ENCODE assay signal across 35 cellular contexts in genomic region chr11:5488798-5489399, GRCh38. TPM values are rescaled to one million over a fixed set of nuclear protein-coding genes. Genes with fewer than 3 reads are reported as not detected.
"Had no signal": no experiment of that assay in that cellular context is flagged by ENCODE, and none has a peak within 500 bp of the region (broad histone marks: within the 10 kb centered on the region; RNA-seq: fewer than 3 reads in every experiment).

No MANE protein-coding gene starts in this region.

- H3K9me3 ChIP-seq: left lung, lower lobe of right lung, ovary, right atrium auricular region, right lobe of liver, stomach, testis, thyroid gland, transverse colon, upper lobe of left lung, vagina had no signal

- H3K27me3 Mint-ChIP-seq: progenitor cell of endocrine pancreas had no signal

- DNase-seq: hypothalamus; immature natural killer cell; kidney; left colon; left lung; lower lobe of right lung; mammary epithelial cell; natural killer cell; nephron progenitor cell; ovary; right lobe of liver; stimulated activated CD4-positive, alpha-beta T cell treated with anti-CD3 and anti-CD28 coated beads, Interleukin-1b, Interleukin-23, amount 100 ng/mL, for 48 hours; stimulated activated CD4-positive, alpha-beta T cell treated with anti-CD3 and anti-CD28 coated beads, Interleukin-2, amount 100 ng/mL, for 48 hours; stimulated activated CD4-positive, alpha-beta T cell treated with anti-CD3 and anti-CD28 coated beads, Interleukin-4, amount 100 ng/mL, for 4 hours; stimulated activated CD8-positive, alpha-beta memory T cell treated with anti-CD3 and anti-CD28 coated beads, Interleukin-4, amount 100 ng/mL, for 48 hours; stimulated activated naive B cell treated with anti-CD40 and anti-IgM and Interleukin-4, amounts not matched to agents 10 μg/mL and 1 μg/mL and 100 μg/mL, for 72 hours; stimulated activated naive CD8-positive, alpha-beta T cell treated with anti-CD3 and anti-CD28 coated beads, Interleukin-15, Interleukin-2, amounts not matched to agents 100 U/mL and 50 U/mL, for 24 hours; stomach; testis; thyroid gland; transverse colon; upper lobe of left lung had no signal

- H3K9ac ChIP-seq: neural progenitor cell had no signal

- H3K36me3 ChIP-seq: left lung, lower lobe of right lung, neural progenitor cell, ovary, right atrium auricular region, right lobe of liver, stomach, thyroid gland, transverse colon, upper lobe of left lung, vagina had no signal

- H3K4me3 Mint-ChIP-seq: immature natural killer cell; natural killer cell; nephron progenitor cell; neural progenitor cell; stimulated activated naive B cell treated with anti-CD40 and anti-IgM and Interleukin-4, amounts not matched to agents 10 μg/mL and 1 μg/mL and 100 μg/mL, for 72 hours had no signal

- H3K27me3 ChIP-seq: left lung, neural progenitor cell, ovary, right atrium auricular region, right lobe of liver, stomach, testis, thyroid gland, transverse colon, upper lobe of left lung, vagina had no signal

- H3K9me3 Mint-ChIP-seq: natural killer cell; neural progenitor cell; stimulated activated naive B cell treated with anti-CD40 and anti-IgM and Interleukin-4, amounts not matched to agents 10 μg/mL and 1 μg/mL and 100 μg/mL, for 72 hours had no signal

- ATAC-seq: left colon; left lung; lower lobe of right lung; natural killer cell; right lobe of liver; stimulated activated naive B cell treated with anti-CD40 and anti-IgM and Interleukin-4, amounts not matched to agents 10 μg/mL and 1 μg/mL and 100 μg/mL, for 72 hours; stimulated activated naive CD8-positive, alpha-beta T cell treated with anti-CD3 and anti-CD28 coated beads, Interleukin-15, Interleukin-2, amounts not matched to agents 100 U/mL and 50 U/mL, for 24 hours had no signal

- H3K4me1 ChIP-seq: left lung, lower lobe of right lung, right atrium auricular region, right lobe of liver, stomach, testis, thyroid gland, transverse colon, upper lobe of left lung, vagina had no signal

- FAIRE-seq: islet of Langerhans, kidney had no signal

- H3K4me2 ChIP-seq: neural progenitor cell, smooth muscle cell had no signal

- H3K4me3 ChIP-seq: left lung, lower lobe of right lung, neural progenitor cell, ovary, right atrium auricular region, right lobe of liver, smooth muscle cell, stomach, testis, thyroid gland, transverse colon, upper lobe of left lung, vagina had no signal

- H3K36me3 Mint-ChIP-seq: immature natural killer cell; natural killer cell; neural progenitor cell; stimulated activated naive B cell treated with anti-CD40 and anti-IgM and Interleukin-4, amounts not matched to agents 10 μg/mL and 1 μg/mL and 100 μg/mL, for 72 hours had no signal

- H3K4me1 Mint-ChIP-seq: immature natural killer cell, natural killer cell, nephron progenitor cell, neural progenitor cell had no signal

- H3K27ac ChIP-seq: left lung, lower lobe of right lung, neural progenitor cell, ovary, right atrium auricular region, right lobe of liver, stomach, testis, thyroid gland, transverse colon, upper lobe of left lung, vagina had no signal

- H3K27ac Mint-ChIP-seq: immature natural killer cell; natural killer cell; nephron progenitor cell; neural progenitor cell; progenitor cell of endocrine pancreas; stimulated activated naive B cell treated with anti-CD40 and anti-IgM and Interleukin-4, amounts not matched to agents 10 μg/mL and 1 μg/mL and 100 μg/mL, for 72 hours had no signal

- H2AFZ ChIP-seq: neural progenitor cell had no signal

RNA-seq across cellular contexts. Expression of gene OR52D1, which starts 0.4 kb away (rescaled TPM):
- total RNA-seq: kidney, left colon, left lung, liver, lower lobe of right lung, mammary epithelial cell, mucosa of gallbladder, natural killer cell, omental fat pad, ovary, progenitor cell of endocrine pancreas, pulmonary artery endothelial cell, right atrium auricular region, right lobe of liver, skeletal muscle tissue, smooth muscle cell, stomach, testis, thyroid gland, transverse colon, upper lobe of left lung, urinary bladder, vagina had no signal
- polyA plus RNA-seq: immature natural killer cell, liver, mammary epithelial cell, ovary, smooth muscle cell, stomach, urinary bladder had no signal

RNA-seq across cellular contexts. Expression of gene UBQLN3, which starts 20.9 kb away (rescaled TPM):
- total RNA-seq: left colon, mammary epithelial cell, progenitor cell of endocrine pancreas, pulmonary artery endothelial cell, right atrium auricular region, vagina had no signal
- polyA plus RNA-seq: immature natural killer cell, liver, mammary epithelial cell, ovary, smooth muscle cell, stomach, urinary bladder had no signal

RNA-seq across cellular contexts. Expression of gene UBQLNL, which starts 27.6 kb away (rescaled TPM):
- total RNA-seq: mammary epithelial cell, pulmonary artery endothelial cell had no signal
- polyA plus RNA-seq: immature natural killer cell, mammary epithelial cell, smooth muscle cell had no signal

RNA-seq across cellular contexts. Expression of gene OR51I2, which starts 39.8 kb away (rescaled TPM):
- total RNA-seq: kidney, left colon, left lung, liver, lower lobe of right lung, mammary epithelial cell, mucosa of gallbladder, natural killer cell, omental fat pad, ovary, progenitor cell of endocrine pancreas, pulmonary artery endothelial cell, renal cortical epithelial cell, right atrium auricular region, right lobe of liver, skeletal muscle tissue, smooth muscle cell, stomach, testis, thyroid gland, transverse colon, upper lobe of left lung, urinary bladder, vagina had no signal
- polyA plus RNA-seq: immature natural killer cell, liver, mammary epithelial cell, ovary, smooth muscle cell, stomach, urinary bladder had no signal

RNA-seq across cellular contexts. Expression of gene OR51I1, which starts 47.6 kb away (rescaled TPM):
- total RNA-seq: left colon, left lung, mammary epithelial cell, natural killer cell, progenitor cell of endocrine pancreas, pulmonary artery endothelial cell, right atrium auricular region, right lobe of liver, smooth muscle cell, stomach, transverse colon, vagina had no signal
- polyA plus RNA-seq: immature natural killer cell, liver, mammary epithelial cell, ovary, smooth muscle cell, stomach, urinary bladder had no signal
